3 cellular contexts compared by ENCODE assay signal in the genomic region with DNA sequence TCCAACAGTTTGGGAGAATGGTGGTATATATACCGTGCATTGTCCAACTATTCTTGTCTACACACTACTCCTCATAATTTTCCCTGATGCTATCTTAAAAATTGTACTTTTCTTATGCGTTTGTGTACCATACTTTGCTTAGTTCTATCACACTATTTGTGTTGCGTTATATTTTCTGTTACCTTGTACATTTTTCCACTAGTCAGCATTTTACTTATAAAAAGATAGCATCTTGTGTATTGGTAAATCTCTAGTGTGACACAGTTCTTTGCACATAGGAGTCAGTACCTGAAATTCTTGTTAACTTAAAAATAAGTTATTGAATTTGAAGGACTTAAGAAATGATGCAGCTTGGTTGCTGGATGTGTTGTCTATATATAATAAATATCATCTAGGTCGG.
TF ChIP-seq lines count a peak whose summit lies in the region.

No MANE protein-coding gene starts in this region.

TF ChIP-seq in A549, 52 proteins besides CTCF, POLR2A, EP300 and RAD21:
- TF ChIP-seq MAFK (IDR thresholded peaks at IDR 0.05; ENCODE audit: partially characterized antibody) (peak; percentile 91), FOXS1 (CRISPR knock-in tag; IDR thresholded peaks at IDR 0.05) (no peak), FOSB (CRISPR knock-in tag; IDR thresholded peaks at IDR 0.05) (no peak), JUNB (IDR thresholded peaks at IDR 0.05) (no peak)
TF ChIP-seq in A549: peak in this region for 1.

TF ChIP-seq in IMR-90, 13 proteins besides CTCF, POLR2A, EP300 and RAD21:
- TF ChIP-seq MAFK (IDR thresholded peaks at IDR 0.05; ENCODE audit: low read depth, low read length) (peak; percentile 90), NFE2L2 (IDR thresholded peaks at IDR 0.05; ENCODE audit: low read depth, low read length) (no peak)
TF ChIP-seq in IMR-90: peak in this region for 1.

TF ChIP-seq in H1, 55 proteins besides CTCF, POLR2A, EP300 and RAD21:
- TF ChIP-seq CTBP2 (IDR thresholded peaks at IDR 0.05; ENCODE audit: borderline replicate concordance, insufficient read depth, insufficient read length, low read length) (no peak), POLR2AphosphoS5 (IDR thresholded peaks at IDR 0.05; ENCODE audit: low read depth, low read length) (no peak), CHD2 (IDR thresholded peaks at IDR 0.05; ENCODE audit: low read length) (no peak), MAFK (IDR thresholded peaks at IDR 0.05; ENCODE audit: low read depth, low read length) (peak; percentile 22; the same call in 1 of the 2 replicates)
